ENCODE assay signal across 11 cellular contexts in genomic region chr12:50507474-50507838, GRCh38. TPM values are rescaled to one million over a fixed set of nuclear protein-coding genes. Genes with fewer than 3 reads are reported as not detected.
DNase-seq lines count a peak whose midpoint lies in the region; ATAC-seq, FAIRE-seq and TF ChIP-seq lines count a peak whose summit lies in the region.
"Had no signal": no experiment of that assay in that cellular context is flagged by ENCODE, and none has a peak within 500 bp of the region (broad histone marks: within the 10 kb centered on the region; RNA-seq: fewer than 3 reads in every experiment).

No MANE protein-coding gene starts in this region.

- TF ChIP-seq POLR2A in suprapubic skin (IDR thresholded peaks at IDR 0.05): no peak

- no peak for FAIRE-seq in RCC 7860 (lab: Jason Lieb, UNC)
- no peak for FAIRE-seq in kidney (lab: Jason Lieb, UNC)

- peak overlapping the region; percentile 87 for H3K27ac Mint-ChIP-seq in activated naive CD4-positive, alpha-beta T cell treated with anti-CD3 and anti-CD28 coated beads, Interleukin-2, amount 10 ng/mL, durations not matched to agents 7 days and 5 days
- H3K27ac Mint-ChIP-seq in mesothelial cell of epicardium: peak overlapping the region; percentile 36

- H3K9me3 ChIP-seq in suprapubic skin (no peaks in the 10 kb centered on the region), kidney (ENCODE audit: control insufficient read depth in 1 of 2, low read length in 2 of 2) (no peaks in the 10 kb centered on the region)

- no peaks in the 10 kb centered on the region for H3K27me3 ChIP-seq in suprapubic skin

- no peaks in the 10 kb centered on the region for H3K36me3 ChIP-seq in suprapubic skin
- H3K36me3 ChIP-seq in kidney (ENCODE audit: control insufficient read depth in 1 of 2, insufficient read depth in 2 of 2, low read length in 2 of 2): no peaks in the 10 kb centered on the region

- H3K9ac ChIP-seq in kidney (ENCODE audit: low read length in 2 of 2): no peak overlapping the region
- H3K9ac ChIP-seq: KMS-11 had no signal

- no peaks in the 10 kb centered on the region for H3K9me3 Mint-ChIP-seq in activated naive CD4-positive, alpha-beta T cell treated with anti-CD3 and anti-CD28 coated beads, Interleukin-2, amount 10 ng/mL, durations not matched to agents 7 days and 5 days
- H3K9me3 Mint-ChIP-seq in mesothelial cell of epicardium: no peaks in the 10 kb centered on the region

- no peak for DNase-seq in activated naive CD4-positive, alpha-beta T cell treated with anti-CD3 and anti-CD28 coated beads, Interleukin-2, amount 10 ng/mL, durations not matched to agents 7 days and 5 days
- DNase-seq in activated naive CD4-positive, alpha-beta T cell treated with anti-CD3 and anti-CD28 coated beads, Interleukin-2, amount 50 U/mL, for 16 hours: no peak
- no peak for DNase-seq in mesothelial cell of epicardium (ENCODE audit: low spot score in 2 of 2, unreplicated experiment in 2 of 2)
- DNase-seq in suprapubic skin (ENCODE audit: low spot score in 2 of 2): no peak
- no peak for DNase-seq in RCC 7860 (ENCODE audit: low spot score)
- DNase-seq in kidney: no peak
- DNase-seq: AML-193, NCI-H2227 treated with DMSO at 0.1 percent for 48 hours had no signal

- TF ChIP-seq CTCF in mesothelial cell of epicardium (IDR thresholded peaks at IDR 0.05; ENCODE audit: unreplicated experiment) (no peak), suprapubic skin (IDR thresholded peaks at IDR 0.05) (no peak), kidney (IDR thresholded peaks at IDR 0.05; ENCODE audit: borderline replicate concordance, extremely low read depth, insufficient read depth) (no peak)

- 62% methylated on average over 11 of the region's 11 CpGs for WGBS in suprapubic skin

- no peak for TF ChIP-seq EP300 in suprapubic skin (IDR thresholded peaks at IDR 0.05)

- no peaks in the 10 kb centered on the region for H3K27me3 Mint-ChIP-seq in activated naive CD4-positive, alpha-beta T cell treated with anti-CD3 and anti-CD28 coated beads, Interleukin-2, amount 10 ng/mL, durations not matched to agents 7 days and 5 days
- H3K27me3 Mint-ChIP-seq in mesothelial cell of epicardium (ENCODE audit: low read depth): no peaks in the 10 kb centered on the region

- CTCF ChIA-PET in activated naive CD4-positive, alpha-beta T cell treated with anti-CD3 and anti-CD28 coated beads, Interleukin-2, amount 10 ng/mL, durations not matched to agents 7 days and 5 days (lab: Charles Lee): interaction anchor here (1.0 to 8.6 kb wide), 8 partner anchors 11 to 318 kb away, joined by 3 to 115 read pairs (median 4); no protein-coding TSS in a partner anchor

- peaks cover 51% of the 10 kb centered on the region for H3K4me1 Mint-ChIP-seq in activated naive CD4-positive, alpha-beta T cell treated with anti-CD3 and anti-CD28 coated beads, Interleukin-2, amount 10 ng/mL, durations not matched to agents 7 days and 5 days
- peaks cover 42% of the 10 kb centered on the region for H3K4me1 Mint-ChIP-seq in mesothelial cell of epicardium

- H3K36me3 Mint-ChIP-seq in activated naive CD4-positive, alpha-beta T cell treated with anti-CD3 and anti-CD28 coated beads, Interleukin-2, amount 10 ng/mL, durations not matched to agents 7 days and 5 days: peaks cover 16% of the 10 kb centered on the region
- H3K36me3 Mint-ChIP-seq in mesothelial cell of epicardium: no peaks in the 10 kb centered on the region

- H3K4me3 ChIP-seq in suprapubic skin (peak overlapping the region; percentile 96), kidney (ENCODE audit: low read length in 2 of 2) (no peak overlapping the region)

- peaks cover 51% of the 10 kb centered on the region for H3K4me1 ChIP-seq in suprapubic skin
- H3K4me1 ChIP-seq in kidney (ENCODE audit: control insufficient read depth in 1 of 2, insufficient read depth in 1 of 2, low read depth in 1 of 2, low read length in 2 of 2): peaks cover 14 to 18% of the 10 kb centered on the region in 2 donors

- intact Hi-C loops in kidney (cut with DNase I): no loop called here

- H3K27ac ChIP-seq in angular gyrus (ENCODE audit: low read depth, low read length) (peak overlapping the region; percentile 96), suprapubic skin (peak overlapping the region; percentile 15), kidney (ENCODE audit: low read depth in 2 of 2, low read length in 2 of 2) (no peak overlapping the region)
- H3K27ac ChIP-seq: KMS-11 had no signal

- no peak for ATAC-seq in HG02759 (IDR thresholded peaks at IDR 0.05; ENCODE audit: unreplicated experiment)

- peak overlapping the region; percentile 99 for H3K4me3 Mint-ChIP-seq in activated naive CD4-positive, alpha-beta T cell treated with anti-CD3 and anti-CD28 coated beads, Interleukin-2, amount 10 ng/mL, durations not matched to agents 7 days and 5 days
- H3K4me3 Mint-ChIP-seq in mesothelial cell of epicardium: peak overlapping the region; percentile 91

RNA-seq across cellular contexts. Expression of gene DIP2B, which starts 2.7 kb away (rescaled TPM):
- 29.3 to 32.0 TPM (median 31.3 TPM) in 3 replicates for total RNA-seq in mesothelial cell of epicardium
- 10 to 100 TPM; 68.6 to 97.2 (median 73.7) TPM for total RNA-seq in suprapubic skin
- 23.3 TPM for total RNA-seq in kidney
- polyA plus RNA-seq in kidney (ENCODE audit: insufficient read depth, low read depth, low replicate concordance): 4.6 TPM

Comparison
In these comparisons a context has a peak if more than half of its experiments do, and no peak if none do; other contexts are left out.
1. H3K27ac ChIP-seq: peak in angular gyrus (single experiment) and suprapubic skin (single experiment); none in kidney (0 of 2).